In genomic region chr4:8546766-8547107, GRCh38 we compare ENCODE assay signal across 1 cellular context.
TF ChIP-seq lines count a peak whose summit lies in the region.

No MANE protein-coding gene starts in this region.

TF ChIP-seq in HCT116, 20 proteins besides CTCF, POLR2A, EP300 and RAD21 (continued from another document):
- no peak for TF ChIP-seq ZNF274 (IDR thresholded peaks at IDR 0.05; ENCODE audit: low read depth, low read length)
- no peak for TF ChIP-seq POLR2AphosphoS5 (IDR thresholded peaks at IDR 0.05; ENCODE audit: low read depth, low read length)
- no peak for TF ChIP-seq EGR1 (IDR thresholded peaks at IDR 0.05; ENCODE audit: low read depth)
- no peak for TF ChIP-seq EZH2phosphoT487 (IDR thresholded peaks at IDR 0.05; ENCODE audit: borderline replicate concordance)
- no peak for TF ChIP-seq ZFX (IDR thresholded peaks at IDR 0.05)
- TF ChIP-seq MAX (IDR thresholded peaks at IDR 0.05), result no peak
- TF ChIP-seq FOSL1 (IDR thresholded peaks at IDR 0.05; ENCODE audit: low read depth), result no peak
- TF ChIP-seq TCF7L2 (IDR thresholded peaks at IDR 0.05; ENCODE audit: borderline replicate concordance, extremely low read depth, insufficient read depth, insufficient read length), result no peak
- no peak for TF ChIP-seq YY1 (IDR thresholded peaks at IDR 0.05; ENCODE audit: extremely low read depth, insufficient replicate concordance, low read depth, low read length)
- TF ChIP-seq ZBTB33 (IDR thresholded peaks at IDR 0.05; ENCODE audit: extremely low read depth, insufficient replicate concordance, low read length), result no peak
- no peak for TF ChIP-seq SP1 (IDR thresholded peaks at IDR 0.05; ENCODE audit: low read depth)
- no peak for TF ChIP-seq SRF (IDR thresholded peaks at IDR 0.05; ENCODE audit: low read depth)
- TF ChIP-seq, protein P1, sequence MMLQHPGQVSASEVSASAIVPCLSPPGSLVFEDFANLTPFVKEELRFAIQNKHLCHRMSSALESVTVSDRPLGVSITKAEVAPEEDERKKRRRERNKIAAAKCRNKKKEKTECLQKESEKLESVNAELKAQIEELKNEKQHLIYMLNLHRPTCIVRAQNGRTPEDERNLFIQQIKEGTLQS (IDR thresholded peaks at IDR 0.05), result no peak
- TF ChIP-seq, protein P2, sequence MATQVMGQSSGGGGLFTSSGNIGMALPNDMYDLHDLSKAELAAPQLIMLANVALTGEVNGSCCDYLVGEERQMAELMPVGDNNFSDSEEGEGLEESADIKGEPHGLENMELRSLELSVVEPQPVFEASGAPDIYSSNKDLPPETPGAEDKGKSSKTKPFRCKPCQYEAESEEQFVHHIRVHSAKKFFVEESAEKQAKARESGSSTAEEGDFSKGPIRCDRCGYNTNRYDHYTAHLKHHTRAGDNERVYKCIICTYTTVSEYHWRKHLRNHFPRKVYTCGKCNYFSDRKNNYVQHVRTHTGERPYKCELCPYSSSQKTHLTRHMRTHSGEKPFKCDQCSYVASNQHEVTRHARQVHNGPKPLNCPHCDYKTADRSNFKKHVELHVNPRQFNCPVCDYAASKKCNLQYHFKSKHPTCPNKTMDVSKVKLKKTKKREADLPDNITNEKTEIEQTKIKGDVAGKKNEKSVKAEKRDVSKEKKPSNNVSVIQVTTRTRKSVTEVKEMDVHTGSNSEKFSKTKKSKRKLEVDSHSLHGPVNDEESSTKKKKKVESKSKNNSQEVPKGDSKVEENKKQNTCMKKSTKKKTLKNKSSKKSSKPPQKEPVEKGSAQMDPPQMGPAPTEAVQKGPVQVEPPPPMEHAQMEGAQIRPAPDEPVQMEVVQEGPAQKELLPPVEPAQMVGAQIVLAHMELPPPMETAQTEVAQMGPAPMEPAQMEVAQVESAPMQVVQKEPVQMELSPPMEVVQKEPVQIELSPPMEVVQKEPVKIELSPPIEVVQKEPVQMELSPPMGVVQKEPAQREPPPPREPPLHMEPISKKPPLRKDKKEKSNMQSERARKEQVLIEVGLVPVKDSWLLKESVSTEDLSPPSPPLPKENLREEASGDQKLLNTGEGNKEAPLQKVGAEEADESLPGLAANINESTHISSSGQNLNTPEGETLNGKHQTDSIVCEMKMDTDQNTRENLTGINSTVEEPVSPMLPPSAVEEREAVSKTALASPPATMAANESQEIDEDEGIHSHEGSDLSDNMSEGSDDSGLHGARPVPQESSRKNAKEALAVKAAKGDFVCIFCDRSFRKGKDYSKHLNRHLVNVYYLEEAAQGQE (IDR thresholded peaks at IDR 0.05; ENCODE audit: low read depth), result no peak
- TF ChIP-seq ELF1 (IDR thresholded peaks at IDR 0.05; ENCODE audit: borderline replicate concordance, low read depth), result no peak
TF ChIP-seq in HCT116: peak in this region for 0.
